ENCODE assay signal across 21 cellular contexts in genomic region chr12:10247659-10248058, GRCh38. TPM values are rescaled to one million over a fixed set of nuclear protein-coding genes. Genes with fewer than 3 reads are reported as not detected.
A peak's percentile ranks its signal among the peaks of the same experiment; 100 is the strongest.
DNase-seq lines count a peak whose midpoint lies in the region; ATAC-seq, FAIRE-seq and TF ChIP-seq lines count a peak whose summit lies in the region.
"Had no signal": no experiment of that assay in that cellular context is flagged by ENCODE, and none has a peak within 500 bp of the region (broad histone marks: within the 10 kb centered on the region; RNA-seq: fewer than 3 reads in every experiment).

No MANE protein-coding gene starts in this region.

- H3K4me1 Mint-ChIP-seq in natural killer cell treated with Interleukin-12 subunit alpha and Interleukin-12 subunit beta and Interleukin-15 and Interleukin-18, amount 100 ng/mL, for 72 hours (ENCODE audit: low read depth in 2 of 2): peaks cover 59 to 60% of the 10 kb centered on the region in 2 donors

- H3K4me2 ChIP-seq in BLaER1: peak overlapping the region; percentile 25
- peak overlapping the region; percentile 47 for H3K4me2 ChIP-seq in DOHH2 (ENCODE audit: low read length)
- H3K4me2 ChIP-seq: GM23338 had no signal

- no peak overlapping the region for H3K9ac ChIP-seq in BLaER1

- no peak for TF ChIP-seq CTCF in DOHH2 (IDR thresholded peaks at IDR 0.05; ENCODE audit: low read depth, low read length, poor library complexity, severe bottlenecking)

- H3K27ac ChIP-seq in BLaER1 (no peak overlapping the region), DOHH2 (ENCODE audit: low read depth, low read length) (peak overlapping the region; percentile 46)
- H3K27ac ChIP-seq: C4-2B had no signal

- H3K4me3 Mint-ChIP-seq in natural killer cell treated with Interleukin-12 subunit alpha and Interleukin-12 subunit beta and Interleukin-15 and Interleukin-18, amount 100 ng/mL, for 72 hours: peak overlapping the region; percentile 69
- H3K4me3 Mint-ChIP-seq: GM23338 had no signal

- H3K4me3 ChIP-seq in BLaER1: no peak overlapping the region
- 0 out of 2 replicates have a peak overlapping the region, but pooled peaks have one; percentile 0 for H3K4me3 ChIP-seq in DOHH2 (ENCODE audit: low read length)
- H3K4me3 ChIP-seq: GM23338 had no signal

- peaks cover 21% of the 10 kb centered on the region for H3F3A ChIP-seq in DOHH2 (ENCODE audit: control insufficient read depth, insufficient read depth)

- no peaks in the 10 kb centered on the region for H3K9me3 Mint-ChIP-seq in natural killer cell treated with Interleukin-12 subunit alpha and Interleukin-12 subunit beta and Interleukin-15 and Interleukin-18, amount 100 ng/mL, for 72 hours
- H3K9me3 Mint-ChIP-seq: GM23338 had no signal

- no peaks in the 10 kb centered on the region for H3K9me2 ChIP-seq in DOHH2 (replicated peaks; ENCODE audit: control insufficient read depth, low read length)

- no peaks in the 10 kb centered on the region for H3K36me3 Mint-ChIP-seq in natural killer cell treated with Interleukin-12 subunit alpha and Interleukin-12 subunit beta and Interleukin-15 and Interleukin-18, amount 100 ng/mL, for 72 hours

- peaks cover 54% of the 10 kb centered on the region for H3K4me1 ChIP-seq in BLaER1
- peaks cover 91% of the 10 kb centered on the region for H3K4me1 ChIP-seq in DOHH2 (ENCODE audit: control insufficient read depth, low read length)

- H4K20me1 ChIP-seq in BLaER1 (no peaks in the 10 kb centered on the region), DOHH2 (ENCODE audit: control insufficient read depth, insufficient read depth, low read depth, low read length) (no peaks in the 10 kb centered on the region)

- H3K27me3 ChIP-seq in BLaER1 (no peaks in the 10 kb centered on the region), DOHH2 (ENCODE audit: control insufficient read depth, low read length) (no peaks in the 10 kb centered on the region)

- H3K36me3 ChIP-seq in BLaER1: no peaks in the 10 kb centered on the region
- peaks cover 7% of the 10 kb centered on the region; the same call in 1 of the 2 replicates for H3K36me3 ChIP-seq in DOHH2 (ENCODE audit: control insufficient read depth, low read length)

- peak overlapping the region; percentile 87 to 95 for H3K27ac Mint-ChIP-seq in natural killer cell treated with Interleukin-12 subunit alpha and Interleukin-12 subunit beta and Interleukin-15 and Interleukin-18, amount 100 ng/mL, for 72 hours
- H3K27ac Mint-ChIP-seq: GM23338 had no signal

- ATAC-seq in natural killer cell treated with Interleukin-12 subunit alpha and Interleukin-12 subunit beta and Interleukin-15 and Interleukin-18, amount 100 ng/mL, for 72 hours: no peak
- ATAC-seq in HG02610 (IDR thresholded peaks at IDR 0.05; ENCODE audit: unreplicated experiment): no peak
- ATAC-seq: GM23338, HCT116, SK-N-SH treated with all-trans-retinoic acid at 6 μM for 48 hours had no signal

- no peaks in the 10 kb centered on the region for H3K27me3 Mint-ChIP-seq in natural killer cell treated with Interleukin-12 subunit alpha and Interleukin-12 subunit beta and Interleukin-15 and Interleukin-18, amount 100 ng/mL, for 72 hours

- no peaks in the 10 kb centered on the region for H3K79me2 ChIP-seq in DOHH2 (ENCODE audit: control insufficient read depth, low read length)

- FAIRE-seq in GM19239 (lab: Jason Lieb, UNC): no peak

- H3K9me3 ChIP-seq in BLaER1: peaks cover 5% of the 10 kb centered on the region; the same call in 1 of the 2 replicates
- peaks cover 4% of the 10 kb centered on the region; the same call in 1 of the 2 replicates for H3K9me3 ChIP-seq in DOHH2 (ENCODE audit: control insufficient read depth, insufficient read depth, low read length)

- peak; percentile 40 for DNase-seq in NCI-H82 treated with DMSO at 0.1 percent for 48 hours (lab: John Stamatoyannopoulos, UW; ENCODE audit: unreplicated experiment)
- DNase-seq in natural killer cell treated with Interleukin-12 subunit alpha and Interleukin-12 subunit beta and Interleukin-15 and Interleukin-18, amount 100 ng/mL, for 72 hours (ENCODE audit: low spot score): no peak
- DNase-seq in activated CD4-positive, alpha-beta T cell treated with anti-CD3 and anti-CD28 coated beads, Interleukin-2, amount 50 U/mL, for 1 hour: no peak
- DNase-seq in GM19239 (ENCODE audit: insufficient read length, low spot score): no peak
- DNase-seq: ACHN, DND-41, NCI-H1048, NCI-H1436 treated with DMSO at 0.1 percent for 48 hours, NCI-H2029 treated with DMSO at 0.1 percent for 48 hours, NCI-H2171 treated with DMSO at 0.1 percent for 48 hours, NCI-H446, NCI-H526 treated with DMSO at 0.1 percent for 48 hours, SHP77, T-helper 1 cell had no signal

RNA-seq across cellular contexts. Expression of gene GABARAPL1, which starts 35.0 kb away (rescaled TPM):
- total RNA-seq in natural killer cell treated with Interleukin-12 subunit alpha and Interleukin-12 subunit beta and Interleukin-15 and Interleukin-18, amount 100 ng/mL, for 72 hours: 10 to 100 TPM; 24.9 to 48.8 TPM
